ENCODE assay signal across 8 cellular contexts in genomic region chrX:3548743-3549441, GRCh38.
DNase-seq lines count a peak whose midpoint lies in the region; ATAC-seq and TF ChIP-seq lines count a peak whose summit lies in the region.

No MANE protein-coding gene starts in this region.

- TF ChIP-seq CTCF in brain microvascular endothelial cell (IDR thresholded peaks at IDR 0.05; ENCODE audit: low read depth, low read length, missing control alignments), result peak; percentile 41
- TF ChIP-seq CTCF in Peyer's patch (IDR thresholded peaks at IDR 0.05), result peak in 3 of 6 experiments; percentile 31 to 56 (median 40)

- H3K9ac ChIP-seq in BLaER1, result no peak overlapping the region

- H3K9me3 ChIP-seq in BLaER1 (no peaks in the 10 kb centered on the region), Peyer's patch (no peaks in the 10 kb centered on the region)

- H3K4me3 ChIP-seq in BLaER1 (no peak overlapping the region), brain microvascular endothelial cell (ENCODE audit: low read depth, low read length) (peak overlapping the region; percentile 18), Peyer's patch (no peak overlapping the region)

- H3K27me3 ChIP-seq in BLaER1 (no peaks in the 10 kb centered on the region), brain microvascular endothelial cell (replicated peaks) (no peaks in the 10 kb centered on the region), Peyer's patch (no peaks in the 10 kb centered on the region)

- H4K20me1 ChIP-seq in BLaER1, result no peaks in the 10 kb centered on the region

- H3K4me2 ChIP-seq in BLaER1, result peak overlapping the region; percentile 39

- H3K4me1 ChIP-seq in BLaER1 (peaks cover 18% of the 10 kb centered on the region), Peyer's patch (no peaks in the 10 kb centered on the region)

- ATAC-seq in GM21576 (IDR thresholded peaks at IDR 0.05; ENCODE audit: unreplicated experiment), result no peak
- no peak for ATAC-seq in HG03520 (IDR thresholded peaks at IDR 0.05; ENCODE audit: unreplicated experiment)

- in situ Hi-C loops in brain microvascular endothelial cell (cut with HindIII; ENCODE audit: low pct_ligation_motif_present, low sequenced_read_pairs), result no loop called here

- no peak for TF ChIP-seq POLR2A in Peyer's patch (IDR thresholded peaks at IDR 0.05)

- no peak overlapping the region for H3K27ac ChIP-seq in BLaER1
- no peak overlapping the region for H3K27ac ChIP-seq in brain microvascular endothelial cell
- no peak overlapping the region for H3K27ac ChIP-seq in Peyer's patch

- DNase-seq in NCI-H2171 (lab: John Stamatoyannopoulos, UW) (peak; percentile 60), brain microvascular endothelial cell (peak; percentile 42), medulla oblongata (ENCODE audit: extremely low spot score) (peak; percentile 44), LoVo (ENCODE audit: low spot score) (no peak), Peyer's patch (no peak)

- H3K36me3 ChIP-seq in BLaER1 (no peaks in the 10 kb centered on the region), brain microvascular endothelial cell (replicated peaks) (no peaks in the 10 kb centered on the region), Peyer's patch (no peaks in the 10 kb centered on the region)

Comparison
In these comparisons a context has a peak if more than half of its experiments do, and no peak if none do; other contexts are left out.
1. DNase-seq: peak in NCI-H2171 (single experiment), brain microvascular endothelial cell (single experiment) and medulla oblongata (single experiment); none in LoVo (single experiment) and Peyer's patch (0 of 3).